Comparison of ENCODE assay signal across 8 cellular contexts in genomic region chr22:33049125-33049729, GRCh38. TPM values are rescaled to one million over a fixed set of nuclear protein-coding genes. Genes with fewer than 3 reads are reported as not detected.
DNase-seq lines count a peak whose midpoint lies in the region; ATAC-seq, FAIRE-seq and TF ChIP-seq lines count a peak whose summit lies in the region.

No MANE protein-coding gene starts in this region.

- H3K27me3 ChIP-seq in CD4-positive, alpha-beta T cell (ENCODE audit: control insufficient read depth, insufficient read depth, low read length) = peaks cover 23% of the 10 kb centered on the region
- H3K27me3 ChIP-seq in HL-60 (ENCODE audit: insufficient read depth, poor library complexity, severe bottlenecking) = no peaks in the 10 kb centered on the region
- H3K27me3 ChIP-seq in PC-9 (ENCODE audit: insufficient read depth, low read depth) = peaks cover 56% of the 10 kb centered on the region
- H3K27me3 ChIP-seq in pancreas = peaks cover 0 to 6% (median 0%) of the 10 kb centered on the region in 4 donors

- intact Hi-C loops in CD4-positive, alpha-beta T cell (cut with DNase I, micrococcal nuclease) = loop anchor here in 1 of 2 experiments (2.0 kb wide), 1 partner anchor 520 kb away; no protein-coding TSS in a partner anchor
- intact Hi-C loops in PC-9 (cut with micrococcal nuclease; ENCODE audit: unreplicated experiment) (loop anchor here (5.0 to 10.0 kb wide), 2 partner anchors 522 to 1074 kb away; no protein-coding TSS in a partner anchor), pancreas (cut with DNase I) (no loop called here)

- BruUV-seq in PC-9 (replicated peaks; lab: Mats Ljungman, UMichigan) = no TSS peak

- peaks cover 40% of the 10 kb centered on the region for H3K27me3 Mint-ChIP-seq in CD4-positive, alpha-beta T cell
- peaks cover 37% of the 10 kb centered on the region for H3K27me3 Mint-ChIP-seq in type B pancreatic cell

- H3K4me1 ChIP-seq in PC-9 (replicated peaks; ENCODE audit: insufficient read depth) (no peaks in the 10 kb centered on the region), pancreas (no peaks in the 10 kb centered on the region)

- H3K4me2 ChIP-seq in PC-9 = no peak overlapping the region

- H4K20me1 ChIP-seq in PC-9 (ENCODE audit: insufficient read depth) = no peaks in the 10 kb centered on the region

- no peak overlapping the region for H3K4me3 Mint-ChIP-seq in CD4-positive, alpha-beta T cell
- no peak overlapping the region for H3K4me3 Mint-ChIP-seq in type B pancreatic cell

- no peaks in the 10 kb centered on the region for H3K9me2 ChIP-seq in PC-9 (ENCODE audit: insufficient read depth)

- no peaks in the 10 kb centered on the region for H3K79me2 ChIP-seq in PC-9 (ENCODE audit: low read depth)

- H3K9me3 ChIP-seq in CD4-positive, alpha-beta T cell (ENCODE audit: control insufficient read depth, low read length) = no peaks in the 10 kb centered on the region
- H3K9me3 ChIP-seq in PC-9 (ENCODE audit: insufficient read depth, low read depth) (no peaks in the 10 kb centered on the region), pancreas (no peaks in the 10 kb centered on the region)

- H3F3A ChIP-seq in PC-9 (ENCODE audit: insufficient read depth, low read depth) = no peaks in the 10 kb centered on the region

- H3K27ac ChIP-seq in CD4-positive, alpha-beta T cell (ENCODE audit: low read depth, low read length) = no peak overlapping the region
- H3K27ac ChIP-seq in HL-60 (replicated peaks) = no peak overlapping the region
- H3K27ac ChIP-seq in PC-9 = no peak overlapping the region
- H3K27ac ChIP-seq in pancreas = no peak overlapping the region

- no peaks in the 10 kb centered on the region for H3K36me3 Mint-ChIP-seq in CD4-positive, alpha-beta T cell (ENCODE audit: low read depth)
- no peaks in the 10 kb centered on the region for H3K36me3 Mint-ChIP-seq in type B pancreatic cell

- no peak overlapping the region for H3K27ac Mint-ChIP-seq in CD4-positive, alpha-beta T cell
- no peak overlapping the region for H3K27ac Mint-ChIP-seq in type B pancreatic cell

- no peak overlapping the region for H2AFZ ChIP-seq in PC-9

- no peaks in the 10 kb centered on the region for H3K9me3 Mint-ChIP-seq in CD4-positive, alpha-beta T cell
- H3K9me3 Mint-ChIP-seq in type B pancreatic cell = no peaks in the 10 kb centered on the region

- DNase-seq in CD4-positive, alpha-beta T cell = peak; percentile 16 to 59 (median 32)
- DNase-seq in HL-60 (ENCODE audit: low read depth in 1 of 2, low spot score in 1 of 2) (peak; percentile 22 to 64), PC-9 (peak; percentile 49 to 50), foreskin fibroblast (peak; percentile 32 to 75), pancreas (peak; percentile 58 to 78 (median 76)), type B pancreatic cell (ENCODE audit: extremely low spot score, unreplicated experiment) (no peak)
- peak; percentile 8 for DNase-seq in activated T-helper 1 cell treated with anti-CD3 and anti-CD28 coated beads, Interleukin-2, amount 50 U/mL, for 16 hours (ENCODE audit: low read depth in 1 of 2, low spot score in 1 of 2)

- no peak for ATAC-seq in CD4-positive, alpha-beta T cell (ENCODE audit: poor library complexity)
- ATAC-seq in pancreas = peak; percentile 73 to 95 (median 90)
- no peak for ATAC-seq in HG02798 (IDR thresholded peaks at IDR 0.05; ENCODE audit: poor library complexity, unreplicated experiment)

- POLR2A ChIA-PET in CD4-positive, alpha-beta T cell (lab: Charles Lee) = no interaction called here
- POLR2A ChIA-PET in PC-9 (lab: Charles Lee; ENCODE audit: unreplicated experiment) = interaction anchor here (0.6 kb wide), 1 partner anchor 580 kb away, joined by 9 read pairs; no protein-coding TSS in a partner anchor

- WGBS in pancreas, 2 donors = 36 to 37% methylated on average over 9 of the region's 9 CpGs

- H3K36me3 ChIP-seq in PC-9 (ENCODE audit: low read depth) (no peaks in the 10 kb centered on the region), pancreas (no peaks in the 10 kb centered on the region)

- no peaks in the 10 kb centered on the region for H3K4me1 Mint-ChIP-seq in CD4-positive, alpha-beta T cell (ENCODE audit: low read depth)
- H3K4me1 Mint-ChIP-seq in type B pancreatic cell (ENCODE audit: unreplicated experiment) = peaks cover 20% of the 10 kb centered on the region

- no peak overlapping the region for H3K4me3 ChIP-seq in HL-60 (replicated peaks; ENCODE audit: insufficient read depth, low read length)
- no peak overlapping the region for H3K4me3 ChIP-seq in PC-9
- H3K4me3 ChIP-seq in foreskin fibroblast (ENCODE audit: low read depth in 1 of 2, low read length in 2 of 2) = no peak overlapping the region
- no peak overlapping the region for H3K4me3 ChIP-seq in pancreas

- no peak for FAIRE-seq in pancreas (lab: Jason Lieb, UNC)

- TF ChIP-seq CTCF in CD4-positive, alpha-beta T cell (IDR thresholded peaks at IDR 0.05) = peak; percentile 90
- TF ChIP-seq CTCF in HL-60 (IDR thresholded peaks at IDR 0.05; ENCODE audit: insufficient read depth, low read length) (peak; percentile 87), PC-9 (conservative IDR thresholded peaks at IDR 0.05) (peak; percentile 92), foreskin fibroblast (IDR thresholded peaks at IDR 0.05; ENCODE audit: low read depth, low read length) (peak; percentile 99), pancreas (IDR thresholded peaks at IDR 0.05) (peak; percentile 73 to 90 (median 81)), type B pancreatic cell (conservative IDR thresholded peaks at IDR 0.05) (peak; percentile 96)

- CTCF ChIA-PET in CD4-positive, alpha-beta T cell (lab: Charles Lee) = no interaction called here
- CTCF ChIA-PET in PC-9 (lab: Charles Lee) = no interaction called here

RNA-seq across cellular contexts. Expression of gene SYN3, which starts 9.0 kb away (rescaled TPM):
- total RNA-seq in CD4-positive, alpha-beta T cell = not detected
- total RNA-seq in PC-9 (2021) = 0.48 TPM in 1 of 2 replicates, not detected in the other
- total RNA-seq in pancreas = under 1 TPM in 1 of 6 donors, not detected in 5; 0.25 TPM
- under 1 TPM; 0.14 to 0.23 TPM for polyA plus RNA-seq in pancreas
- 1.9 and 3.9 TPM in 2 replicates for total RNA-seq in type B pancreatic cell (ENCODE audit: low replicate concordance)

Comparison
In these comparisons a context has a peak if more than half of its experiments do, and no peak if none do; other contexts are left out.
1. ATAC-seq: peak in pancreas (4 of 4); none in CD4-positive, alpha-beta T cell (single experiment) and HG02798 (single experiment).
2. Peak in every context shown above with its lines, with median percentiles within 50 percentile points of each other: CTCF ChIP-seq.